ENCODE assay signal across 9 cellular contexts in genomic region chr3:156474560-156475389, GRCh38.
DNase-seq lines count a peak whose midpoint lies in the region; ATAC-seq and TF ChIP-seq lines count a peak whose summit lies in the region.
"Had no signal": no experiment of that assay in that cellular context is flagged by ENCODE, and none has a peak within 500 bp of the region (broad histone marks: within the 10 kb centered on the region; RNA-seq: fewer than 3 reads in every experiment).

No MANE protein-coding gene starts in this region.

- H2AFZ ChIP-seq in hepatocyte: peak overlapping the region; percentile 36

- H3K27ac ChIP-seq in A673 (ENCODE audit: low read depth, low read length, poor library complexity, severe bottlenecking) (no peak overlapping the region), hepatocyte (no peak overlapping the region)

- in situ Hi-C loops in SK-MEL-5 (cut with HindIII; ENCODE audit: low pct_unique_long_range_greater_than_20kb, low sequenced_read_pairs): no loop called here

- H3K9me2 ChIP-seq in hepatocyte (replicated peaks; ENCODE audit: insufficient read depth): no peaks in the 10 kb centered on the region

- no peak for ATAC-seq in HG03439 (IDR thresholded peaks at IDR 0.05; ENCODE audit: unreplicated experiment)
- no peak for ATAC-seq in HG03097 (IDR thresholded peaks at IDR 0.05; ENCODE audit: low FRiP score, unreplicated experiment)

- DNase-seq in A673 (ENCODE audit: low spot score) (peak; percentile 39), SK-MEL-5 (ENCODE audit: low read depth, low spot score) (peak; percentile 56), hepatocyte (ENCODE audit: low spot score) (no peak), cortex of kidney (lab: John Stamatoyannopoulos, UW) (no peak), epidermal melanocyte (ENCODE audit: insufficient read length, low spot score) (no peak)
- DNase-seq: T-cell had no signal

- TF ChIP-seq CTCF in A673 (conservative IDR thresholded peaks at IDR 0.05; ENCODE audit: low read depth, low read length) (peak; percentile 72), GM12874 (IDR thresholded peaks at IDR 0.05; ENCODE audit: insufficient read depth, low read depth, low read length) (peak; percentile 56), hepatocyte (IDR thresholded peaks at IDR 0.05; ENCODE audit: poor library complexity) (peak; percentile 44)

- intact Hi-C loops in A673 (cut with micrococcal nuclease; ENCODE audit: unreplicated experiment): no loop called here

- POLR2A ChIA-PET in A673 (lab: Charles Lee; ENCODE audit: low non-redundant PET): no interaction called here

- H3K4me1 ChIP-seq in A673 (ENCODE audit: insufficient read depth, low read length, poor library complexity, severe bottlenecking) (peaks cover 23% of the 10 kb centered on the region), hepatocyte (ENCODE audit: insufficient read depth) (peaks cover 4% of the 10 kb centered on the region)

- BruUV-seq in A673 (replicated peaks; lab: Mats Ljungman, UMichigan): no TSS peak

- H4K20me1 ChIP-seq in hepatocyte (ENCODE audit: insufficient read depth, poor library complexity, severe bottlenecking): no peaks in the 10 kb centered on the region

- no peaks in the 10 kb centered on the region for H3K36me3 ChIP-seq in A673 (ENCODE audit: insufficient read depth, low read length, poor library complexity, severe bottlenecking)
- H3K36me3 ChIP-seq in hepatocyte (replicated peaks; ENCODE audit: insufficient read depth, low read depth): no peaks in the 10 kb centered on the region

- H3K9me3 ChIP-seq in A673 (ENCODE audit: low read depth, low read length, poor library complexity, severe bottlenecking) (no peaks in the 10 kb centered on the region), hepatocyte (ENCODE audit: low read depth) (no peaks in the 10 kb centered on the region)

- CTCF ChIA-PET in A673 (lab: Charles Lee): interaction anchor here (0.5 to 1.6 kb wide), 6 partner anchors 9 to 606 kb away, joined by 3 to 4 read pairs (median 3); no protein-coding TSS in a partner anchor

- H3K79me2 ChIP-seq in hepatocyte: no peaks in the 10 kb centered on the region

- H3K4me2 ChIP-seq in hepatocyte: peak overlapping the region; percentile 71

- H3K27me3 ChIP-seq in A673 (replicated peaks; ENCODE audit: insufficient read depth, low read depth, low read length, poor library complexity) (no peaks in the 10 kb centered on the region), hepatocyte (no peaks in the 10 kb centered on the region)

- 35% methylated on average over 12 of the region's 12 CpGs for WGBS in hepatocyte (ENCODE audit: low lambda C conversion rate, missing lambda C conversion rate)

- H3K4me3 ChIP-seq in A673 (ENCODE audit: low read depth, low read length, poor library complexity, severe bottlenecking) (no peak overlapping the region), hepatocyte (no peak overlapping the region)

Comparison
In these comparisons a context has a peak if more than half of its experiments do, and no peak if none do; other contexts are left out.
1. DNase-seq: peak in A673 (single experiment) and SK-MEL-5 (single experiment); none in hepatocyte (single experiment), cortex of kidney (single experiment) and epidermal melanocyte (single experiment).
2. Peak in every context shown above with its lines, with median percentiles within 50 percentile points of each other: CTCF ChIP-seq.